28 cellular contexts compared by ENCODE assay signal in the genomic region with DNA sequence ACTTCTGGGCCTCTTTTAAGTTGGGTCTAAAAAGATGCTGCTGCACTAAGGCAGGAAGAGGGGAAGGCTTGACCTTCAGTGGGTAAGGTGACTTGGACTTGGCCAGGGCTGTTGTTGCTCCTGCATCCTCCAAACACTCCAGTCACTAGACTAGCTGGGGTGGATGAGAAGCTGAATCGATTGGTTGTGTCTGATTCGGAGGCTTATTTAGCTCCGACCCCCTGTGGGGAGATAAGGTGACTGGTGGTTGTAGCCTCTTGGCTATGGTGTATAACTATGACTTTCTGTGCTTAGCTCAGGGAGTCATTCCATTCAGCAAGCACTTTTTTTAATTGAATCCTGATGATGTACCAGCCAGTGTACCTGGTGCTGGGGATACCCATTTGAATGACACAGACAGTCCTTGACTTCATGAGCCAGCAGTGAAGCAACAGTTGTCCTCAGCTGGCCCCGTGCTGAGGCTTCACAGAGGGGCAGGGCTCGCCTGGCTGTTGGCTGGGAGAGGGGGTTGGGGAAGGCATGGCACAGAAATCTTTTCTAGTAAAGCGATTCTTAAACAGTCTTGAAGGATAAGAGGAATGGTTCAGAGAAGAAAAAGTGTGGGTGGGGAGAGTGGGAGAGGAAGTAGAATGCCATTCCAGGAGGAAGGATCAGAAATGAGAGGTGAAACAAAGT. TPM values are rescaled to one million over a fixed set of nuclear protein-coding genes. Genes with fewer than 3 reads are reported as not detected.
"Had no signal": no experiment of that assay in that cellular context is flagged by ENCODE, and none has a peak within 500 bp of the region (broad histone marks: within the 10 kb centered on the region; RNA-seq: fewer than 3 reads in every experiment).

No MANE protein-coding gene starts in this region.

- ATAC-seq: activated T-cell treated with anti-CD3 and anti-CD28 coated beads, Interleukin-2, amount 50 U/mL, for 4 hours; esophagus mucosa; left ventricle myocardium superior; natural killer cell; pancreas; psoas muscle had no signal

- DNase-seq: activated CD4-positive, alpha-beta T cell treated with anti-CD3 and anti-CD28 coated beads for 4 hours; activated CD4-positive, alpha-beta T cell treated with anti-CD3 and anti-CD28 coated beads, Interleukin-2, amount 50 U/mL, for 48 hours; activated CD4-positive, CD25-positive, alpha-beta regulatory T cell; activated CD8-positive, alpha-beta memory T cell treated with anti-CD3 and anti-CD28 coated beads, Interleukin-2, amount 50 U/mL, for 48 hours; activated naive CD4-positive, alpha-beta T cell; activated T-cell treated with anti-CD3 and anti-CD28 coated beads, Interleukin-2, amount 50 U/mL, for 4 hours; adrenal gland; brain microvascular endothelial cell; effector CD8-positive, alpha-beta T cell; foreskin melanocyte; left ventricle myocardium superior; mammary epithelial cell; midbrain; natural killer cell; pancreas; psoas muscle; stimulated activated CD4-positive, alpha-beta T cell treated with anti-CD3 and anti-CD28 coated beads, Interleukin-12 subunit alpha, Interleukin-12 subunit beta, amount 100 ng/mL, for 4 hours; stimulated activated CD4-positive, alpha-beta T cell treated with anti-CD3 and anti-CD28 coated beads, Interleukin-4, amount 100 ng/mL, for 4 hours; stimulated activated naive CD8-positive, alpha-beta T cell treated with anti-CD3 and anti-CD28 coated beads, Interleukin-15, amount 100 ng/mL, for 72 hours; T-helper 9 cell; transverse colon had no signal

- H3K27me3 ChIP-seq: ascending aorta, brain microvascular endothelial cell, right atrium auricular region had no signal

- H3K9me3 ChIP-seq: adrenal gland, ascending aorta, neutrophil, pancreas, psoas muscle, right atrium auricular region, transverse colon had no signal

- H3K36me3 ChIP-seq: adrenal gland, ascending aorta, brain microvascular endothelial cell, neutrophil, pancreas, right atrium auricular region, transverse colon had no signal

- H3K4me3 ChIP-seq: adrenal gland, ascending aorta, pancreas, psoas muscle, right atrium auricular region, transverse colon had no signal

- H3K27ac ChIP-seq: adrenal gland, ascending aorta, brain microvascular endothelial cell, neutrophil, pancreas, psoas muscle, right atrium auricular region, transverse colon had no signal

- FAIRE-seq: islet of Langerhans, pancreas, urothelium cell line had no signal

- H3K4me1 ChIP-seq: adrenal gland, ascending aorta, pancreas, psoas muscle, right atrium auricular region, transverse colon had no signal

RNA-seq across cellular contexts. Expression of a gene that starts 9.9 kb away (rescaled TPM):
- total RNA-seq: activated CD8-positive, alpha-beta memory T cell treated with anti-CD3 and anti-CD28 coated beads for 36 hours; activated T-cell treated with anti-CD3 and anti-CD28 coated beads, Interleukin-2, amount 50 U/mL, for 4 hours; ascending aorta; left ventricle myocardium superior; natural killer cell; right atrium auricular region had no signal
- polyA plus RNA-seq: adrenal gland, mammary epithelial cell had no signal
